ENCODE assay signal across 12 cellular contexts in genomic region chr12:104524026-104524425, GRCh38.
DNase-seq lines count a peak whose midpoint lies in the region; ATAC-seq and TF ChIP-seq lines count a peak whose summit lies in the region.
"Had no signal": no experiment of that assay in that cellular context is flagged by ENCODE, and none has a peak within 500 bp of the region (broad histone marks: within the 10 kb centered on the region; RNA-seq: fewer than 3 reads in every experiment).

No MANE protein-coding gene starts in this region.

- peaks cover 91% of the 10 kb centered on the region for H3K4me1 Mint-ChIP-seq in activated CD8-positive, alpha-beta T cell treated with anti-CD3 and anti-CD28 coated beads, Interleukin-2, amount 10 ng/mL, durations not matched to agents 7 days and 5 days (ENCODE audit: low read depth)
- peaks cover 72% of the 10 kb centered on the region for H3K4me1 Mint-ChIP-seq in activated CD8-positive, alpha-beta T cell treated with anti-CD3 and anti-CD28 coated beads for 36 hours (ENCODE audit: low read depth)
- peaks cover 72% of the 10 kb centered on the region for H3K4me1 Mint-ChIP-seq in dendritic cell treated with granulocyte-macrophage colony-stimulating factor and Interleukin-4, amounts not matched to agents 40 ng/mL and 50 ng/mL, for 4 days (ENCODE audit: low read depth)
- H3K4me1 Mint-ChIP-seq in stimulated activated effector memory CD8-positive, alpha-beta T cell treated with anti-CD3 and anti-CD28 coated beads, Interleukin-12 subunit alpha, Interleukin-12 subunit beta, amount 100 ng/mL, for 72 hours: peaks cover 91% of the 10 kb centered on the region

- H3K27me3 Mint-ChIP-seq in activated CD8-positive, alpha-beta T cell treated with anti-CD3 and anti-CD28 coated beads, Interleukin-2, amount 10 ng/mL, durations not matched to agents 7 days and 5 days (ENCODE audit: low read depth): no peaks in the 10 kb centered on the region
- no peaks in the 10 kb centered on the region for H3K27me3 Mint-ChIP-seq in activated CD8-positive, alpha-beta T cell treated with anti-CD3 and anti-CD28 coated beads for 36 hours
- no peaks in the 10 kb centered on the region for H3K27me3 Mint-ChIP-seq in dendritic cell treated with granulocyte-macrophage colony-stimulating factor and Interleukin-4, amounts not matched to agents 40 ng/mL and 50 ng/mL, for 4 days

- intact Hi-C loops in activated CD8-positive, alpha-beta T cell treated with anti-CD3 and anti-CD28 coated beads for 36 hours (cut with micrococcal nuclease): no loop called here
- intact Hi-C loops in dendritic cell treated with granulocyte-macrophage colony-stimulating factor and Interleukin-4, amounts not matched to agents 40 ng/mL and 50 ng/mL, for 4 days (cut with micrococcal nuclease): no loop called here

- CTCF ChIA-PET in activated CD8-positive, alpha-beta T cell treated with anti-CD3 and anti-CD28 coated beads, Interleukin-2, amount 10 ng/mL, durations not matched to agents 7 days and 5 days (lab: Charles Lee): no interaction called here
- CTCF ChIA-PET in activated CD8-positive, alpha-beta T cell treated with anti-CD3 and anti-CD28 coated beads for 36 hours (lab: Charles Lee): interaction anchor here (1.4 kb wide), 1 partner anchor 142 kb away, joined by 3 read pairs; no protein-coding TSS in a partner anchor

- ATAC-seq in activated CD8-positive, alpha-beta T cell treated with anti-CD3 and anti-CD28 coated beads, Interleukin-2, amount 10 ng/mL, durations not matched to agents 7 days and 5 days: no peak
- ATAC-seq in activated CD8-positive, alpha-beta T cell treated with anti-CD3 and anti-CD28 coated beads for 36 hours: no peak
- no peak for ATAC-seq in stimulated activated effector memory CD8-positive, alpha-beta T cell treated with anti-CD3 and anti-CD28 coated beads, Interleukin-12 subunit alpha, Interleukin-12 subunit beta, amount 100 ng/mL, for 72 hours
- no peak for ATAC-seq in GM21619 (IDR thresholded peaks at IDR 0.05; ENCODE audit: unreplicated experiment)

- no peak for DNase-seq in activated CD8-positive, alpha-beta T cell treated with anti-CD3 and anti-CD28 coated beads, Interleukin-2, amount 10 ng/mL, durations not matched to agents 7 days and 5 days
- DNase-seq in activated CD8-positive, alpha-beta T cell treated with anti-CD3 and anti-CD28 coated beads for 36 hours: no peak
- DNase-seq in NCI-H345 treated with DMSO at 0.1 percent for 48 hours (lab: John Stamatoyannopoulos, UW; ENCODE audit: unreplicated experiment): peak; percentile 13
- DNase-seq in stimulated activated effector memory CD8-positive, alpha-beta T cell treated with anti-CD3 and anti-CD28 coated beads, Interleukin-12 subunit alpha, Interleukin-12 subunit beta, amount 100 ng/mL, for 72 hours (ENCODE audit: low spot score in 2 of 2): no peak
- DNase-seq in KBM-7: no peak
- DNase-seq in effector CD4-positive, alpha-beta T cell: no peak
- DNase-seq: ACHN; activated CD8-positive, alpha-beta memory T cell treated with anti-CD3 and anti-CD28 coated beads for 24 hours; IMR-90; Peyer's patch had no signal

- no peaks in the 10 kb centered on the region for H3K9me3 Mint-ChIP-seq in activated CD8-positive, alpha-beta T cell treated with anti-CD3 and anti-CD28 coated beads, Interleukin-2, amount 10 ng/mL, durations not matched to agents 7 days and 5 days (ENCODE audit: insufficient read depth)
- H3K9me3 Mint-ChIP-seq in activated CD8-positive, alpha-beta T cell treated with anti-CD3 and anti-CD28 coated beads for 36 hours: no peaks in the 10 kb centered on the region
- peaks cover 17% of the 10 kb centered on the region for H3K9me3 Mint-ChIP-seq in dendritic cell treated with granulocyte-macrophage colony-stimulating factor and Interleukin-4, amounts not matched to agents 40 ng/mL and 50 ng/mL, for 4 days
- H3K9me3 Mint-ChIP-seq in stimulated activated effector memory CD8-positive, alpha-beta T cell treated with anti-CD3 and anti-CD28 coated beads, Interleukin-12 subunit alpha, Interleukin-12 subunit beta, amount 100 ng/mL, for 72 hours: no peaks in the 10 kb centered on the region

- in situ Hi-C loops in KBM-7 (cut with MboI; ENCODE audit: low pct_unique_long_range_greater_than_20kb, low sequenced_read_pairs): no loop called here

- H3K27ac Mint-ChIP-seq in activated CD8-positive, alpha-beta T cell treated with anti-CD3 and anti-CD28 coated beads, Interleukin-2, amount 10 ng/mL, durations not matched to agents 7 days and 5 days: no peak overlapping the region
- H3K27ac Mint-ChIP-seq in activated CD8-positive, alpha-beta T cell treated with anti-CD3 and anti-CD28 coated beads for 36 hours: no peak overlapping the region
- H3K27ac Mint-ChIP-seq in dendritic cell treated with granulocyte-macrophage colony-stimulating factor and Interleukin-4, amounts not matched to agents 40 ng/mL and 50 ng/mL, for 4 days: peak overlapping the region; percentile 82
- H3K27ac Mint-ChIP-seq in stimulated activated effector memory CD8-positive, alpha-beta T cell treated with anti-CD3 and anti-CD28 coated beads, Interleukin-12 subunit alpha, Interleukin-12 subunit beta, amount 100 ng/mL, for 72 hours: peak overlapping the region; percentile 86

- peak overlapping the region; percentile 59 for H3K4me3 Mint-ChIP-seq in activated CD8-positive, alpha-beta T cell treated with anti-CD3 and anti-CD28 coated beads, Interleukin-2, amount 10 ng/mL, durations not matched to agents 7 days and 5 days
- no peak overlapping the region for H3K4me3 Mint-ChIP-seq in activated CD8-positive, alpha-beta T cell treated with anti-CD3 and anti-CD28 coated beads for 36 hours
- peak overlapping the region; percentile 13 for H3K4me3 Mint-ChIP-seq in dendritic cell treated with granulocyte-macrophage colony-stimulating factor and Interleukin-4, amounts not matched to agents 40 ng/mL and 50 ng/mL, for 4 days
- no peak overlapping the region for H3K4me3 Mint-ChIP-seq in stimulated activated effector memory CD8-positive, alpha-beta T cell treated with anti-CD3 and anti-CD28 coated beads, Interleukin-12 subunit alpha, Interleukin-12 subunit beta, amount 100 ng/mL, for 72 hours

- peaks cover 57% of the 10 kb centered on the region for H3K36me3 Mint-ChIP-seq in activated CD8-positive, alpha-beta T cell treated with anti-CD3 and anti-CD28 coated beads, Interleukin-2, amount 10 ng/mL, durations not matched to agents 7 days and 5 days (ENCODE audit: low read depth)
- peaks cover 5% of the 10 kb centered on the region for H3K36me3 Mint-ChIP-seq in activated CD8-positive, alpha-beta T cell treated with anti-CD3 and anti-CD28 coated beads for 36 hours (ENCODE audit: low read depth)
- peaks cover 42% of the 10 kb centered on the region for H3K36me3 Mint-ChIP-seq in dendritic cell treated with granulocyte-macrophage colony-stimulating factor and Interleukin-4, amounts not matched to agents 40 ng/mL and 50 ng/mL, for 4 days (ENCODE audit: low read depth)
- H3K36me3 Mint-ChIP-seq in stimulated activated effector memory CD8-positive, alpha-beta T cell treated with anti-CD3 and anti-CD28 coated beads, Interleukin-12 subunit alpha, Interleukin-12 subunit beta, amount 100 ng/mL, for 72 hours: peaks cover 7% of the 10 kb centered on the region

- no peak for TF ChIP-seq CTCF in activated CD8-positive, alpha-beta T cell treated with anti-CD3 and anti-CD28 coated beads for 36 hours (IDR thresholded peaks at IDR 0.05)

- POLR2A ChIA-PET in activated CD8-positive, alpha-beta T cell treated with anti-CD3 and anti-CD28 coated beads, Interleukin-2, amount 10 ng/mL, durations not matched to agents 7 days and 5 days (lab: Charles Lee): no interaction called here
- POLR2A ChIA-PET in activated CD8-positive, alpha-beta T cell treated with anti-CD3 and anti-CD28 coated beads for 36 hours (lab: Charles Lee): interaction anchor here (0.7 to 0.9 kb wide), 2 partner anchors 29 to 45 kb away, joined by 3 read pairs; no protein-coding TSS in a partner anchor

Comparison
In these comparisons a context has a peak if more than half of its experiments do, and no peak if none do; other contexts are left out.
1. H3K4me3 Mint-ChIP-seq: peak in activated CD8-positive, alpha-beta T cell treated with anti-CD3 and anti-CD28 coated beads, Interleukin-2, amount 10 ng/mL, durations not matched to agents 7 days and 5 days (single experiment) and dendritic cell treated with granulocyte-macrophage colony-stimulating factor and Interleukin-4, amounts not matched to agents 40 ng/mL and 50 ng/mL, for 4 days (single experiment); none in activated CD8-positive, alpha-beta T cell treated with anti-CD3 and anti-CD28 coated beads for 36 hours (single experiment) and stimulated activated effector memory CD8-positive, alpha-beta T cell treated with anti-CD3 and anti-CD28 coated beads, Interleukin-12 subunit alpha, Interleukin-12 subunit beta, amount 100 ng/mL, for 72 hours (single experiment).
2. H3K27ac Mint-ChIP-seq: peak in dendritic cell treated with granulocyte-macrophage colony-stimulating factor and Interleukin-4, amounts not matched to agents 40 ng/mL and 50 ng/mL, for 4 days (single experiment) and stimulated activated effector memory CD8-positive, alpha-beta T cell treated with anti-CD3 and anti-CD28 coated beads, Interleukin-12 subunit alpha, Interleukin-12 subunit beta, amount 100 ng/mL, for 72 hours (single experiment); none in activated CD8-positive, alpha-beta T cell treated with anti-CD3 and anti-CD28 coated beads, Interleukin-2, amount 10 ng/mL, durations not matched to agents 7 days and 5 days (single experiment) and activated CD8-positive, alpha-beta T cell treated with anti-CD3 and anti-CD28 coated beads for 36 hours (single experiment).